Comparison of ENCODE assay signal across 14 cellular contexts in genomic region chr1:8667869-8668595, GRCh38.
DNase-seq lines count a peak whose midpoint lies in the region; ATAC-seq and TF ChIP-seq lines count a peak whose summit lies in the region.
"Had no signal": no experiment of that assay in that cellular context is flagged by ENCODE, and none has a peak within 500 bp of the region (broad histone marks: within the 10 kb centered on the region; RNA-seq: fewer than 3 reads in every experiment).

No MANE protein-coding gene starts in this region.

- peak overlapping the region in 2 of 3 donors; percentile 2 to 11 for H3K27ac Mint-ChIP-seq in CD4-positive, CD25-positive, alpha-beta regulatory T cell
- H3K27ac Mint-ChIP-seq in naive B cell = peak overlapping the region in 3 of 6 donors; percentile 32 to 81 (median 61)
- H3K27ac Mint-ChIP-seq: naive thymus-derived CD8-positive, alpha-beta T cell had no signal

- H3K27ac ChIP-seq in CD4-positive, CD25-positive, alpha-beta regulatory T cell (ENCODE audit: insufficient read depth, low read length, poor library complexity, severe bottlenecking) = no peak overlapping the region
- H3K27ac ChIP-seq in coronary artery = no peak overlapping the region

- H3K9me3 ChIP-seq in CD4-positive, CD25-positive, alpha-beta regulatory T cell (ENCODE audit: control insufficient read depth in 2 of 2, low read length in 2 of 2) = no peaks in the 10 kb centered on the region
- H3K9me3 ChIP-seq: stomach had no signal

- H3K27me3 ChIP-seq in CD4-positive, CD25-positive, alpha-beta regulatory T cell (ENCODE audit: control insufficient read depth, insufficient read depth, low read length) = no peaks in the 10 kb centered on the region
- H3K27me3 ChIP-seq: stomach had no signal

- H3K4me3 Mint-ChIP-seq in CD4-positive, CD25-positive, alpha-beta regulatory T cell = no peak overlapping the region
- peak overlapping the region in 5 of 8 donors; percentile 8 to 55 (median 49) for H3K4me3 Mint-ChIP-seq in naive B cell
- H3K4me3 Mint-ChIP-seq: naive thymus-derived CD8-positive, alpha-beta T cell had no signal

- TF ChIP-seq CTCF in coronary artery (IDR thresholded peaks at IDR 0.05) = no peak

- ATAC-seq in CD4-positive, CD25-positive, alpha-beta regulatory T cell (ENCODE audit: low read depth in 2 of 2) = no peak
- ATAC-seq in naive B cell (ENCODE audit: low read depth in 2 of 2) (no peak), HG03571 (IDR thresholded peaks at IDR 0.05; ENCODE audit: unreplicated experiment) (no peak)
- ATAC-seq: naive thymus-derived CD8-positive, alpha-beta T cell had no signal

- peaks cover 19% of the 10 kb centered on the region for H3K4me1 ChIP-seq in CD4-positive, CD25-positive, alpha-beta regulatory T cell (ENCODE audit: control insufficient read depth, insufficient read depth, low read length, poor library complexity, severe bottlenecking)

- H3K27me3 Mint-ChIP-seq in CD4-positive, CD25-positive, alpha-beta regulatory T cell = no peaks in the 10 kb centered on the region
- H3K27me3 Mint-ChIP-seq in naive B cell = no peaks in the 10 kb centered on the region
- H3K27me3 Mint-ChIP-seq: naive thymus-derived CD8-positive, alpha-beta T cell had no signal

- H3K4me3 ChIP-seq in CD4-positive, CD25-positive, alpha-beta regulatory T cell (ENCODE audit: low read depth, low read length) = no peak overlapping the region
- peak overlapping the region; percentile 1 for H3K4me3 ChIP-seq in coronary artery
- H3K4me3 ChIP-seq: stomach had no signal

- H3K36me3 ChIP-seq in CD4-positive, CD25-positive, alpha-beta regulatory T cell (ENCODE audit: control insufficient read depth, insufficient read depth, low read length) = no peaks in the 10 kb centered on the region
- H3K36me3 ChIP-seq: stomach had no signal

- no peaks in the 10 kb centered on the region for H3K9me3 Mint-ChIP-seq in CD4-positive, CD25-positive, alpha-beta regulatory T cell
- H3K9me3 Mint-ChIP-seq in naive B cell = no peaks in the 10 kb centered on the region
- H3K9me3 Mint-ChIP-seq: naive thymus-derived CD8-positive, alpha-beta T cell had no signal

- intact Hi-C loops in posterior cingulate gyrus (cut with DNase I) = no loop called here

- H3K4me1 Mint-ChIP-seq in CD4-positive, CD25-positive, alpha-beta regulatory T cell = peaks cover 20 to 30% (median 28%) of the 10 kb centered on the region in 4 donors
- H3K4me1 Mint-ChIP-seq in naive B cell = peaks cover 0 to 42% (median 10%) of the 10 kb centered on the region in 3 donors

- no peak for DNase-seq in CD4-positive, CD25-positive, alpha-beta regulatory T cell
- peak; percentile 86 for DNase-seq in LHCN-M2 (ENCODE audit: low read depth)
- DNase-seq in coronary artery (ENCODE audit: low spot score) = no peak
- no peak for DNase-seq in naive B cell
- no peak for DNase-seq in Kasumi-1 (lab: John Stamatoyannopoulos, UW)
- no peak for DNase-seq in inferior parietal cortex (ENCODE audit: extremely low spot score)
- DNase-seq in posterior cingulate gyrus = no peak
- DNase-seq: activated T-cell treated with anti-CD3 and anti-CD28 coated beads, Interleukin-2, amount 50 U/mL, for 48 hours; central memory CD4-positive, alpha-beta T cell; naive thymus-derived CD8-positive, alpha-beta T cell; NCI-H1930; stimulated activated CD4-positive, alpha-beta T cell treated with anti-CD3 and anti-CD28 coated beads, Interleukin-2, amount 100 ng/mL, for 24 hours; stomach had no signal

- no peaks in the 10 kb centered on the region for H3K36me3 Mint-ChIP-seq in CD4-positive, CD25-positive, alpha-beta regulatory T cell
- H3K36me3 Mint-ChIP-seq in naive B cell = no peaks in the 10 kb centered on the region
- H3K36me3 Mint-ChIP-seq: naive thymus-derived CD8-positive, alpha-beta T cell had no signal

Comparison
In these comparisons a context has a peak if more than half of its experiments do, and no peak if none do; other contexts are left out.
1. H3K4me3 Mint-ChIP-seq: peak in naive B cell (5 of 8); none in CD4-positive, CD25-positive, alpha-beta regulatory T cell (0 of 4).